In genomic region chr1:59759156-59759925, GRCh38 we compare ENCODE assay signal across 8 cellular contexts.
DNase-seq lines count a peak whose midpoint lies in the region; ATAC-seq and TF ChIP-seq lines count a peak whose summit lies in the region.

No MANE protein-coding gene starts in this region.

- no peak overlapping the region for H3K4me3 ChIP-seq in WI38 (ENCODE audit: low read depth, low read length)
- H3K4me3 ChIP-seq in cardiac fibroblast (replicated peaks in 1 of 2; ENCODE audit: low read depth in 2 of 2, low read length in 2 of 2), result no peak overlapping the region

- peak; percentile 67 for DNase-seq in AG09319 (ENCODE audit: extremely low read depth, low read depth)
- DNase-seq in NCI-H2196 treated with DMSO at 0.1 percent for 48 hours (lab: John Stamatoyannopoulos, UW; ENCODE audit: unreplicated experiment), result peak; percentile 80
- DNase-seq in cardiac fibroblast (ENCODE audit: low read depth in 2 of 2), result peak; percentile 89 to 93
- peak; percentile 90 for DNase-seq in islet precursor cell
- DNase-seq in stimulated activated CD4-positive, alpha-beta T cell treated with anti-CD3 and anti-CD28 coated beads, Interleukin-15, amount 100 ng/mL, for 1 hour (ENCODE audit: low read depth in 1 of 2, low spot score in 1 of 2), result peak; percentile 42 to 51

- ATAC-seq in GM18870 (IDR thresholded peaks at IDR 0.05; ENCODE audit: unreplicated experiment), result peak; percentile 75
- peak; percentile 85 for ATAC-seq in HG03135 (IDR thresholded peaks at IDR 0.05; ENCODE audit: unreplicated experiment)

- peak; percentile 96 for TF ChIP-seq CTCF in AG09319 (IDR thresholded peaks at IDR 0.05; ENCODE audit: low read depth, low read length)
- peak; percentile 93 for TF ChIP-seq CTCF in WI38 (IDR thresholded peaks at IDR 0.05; ENCODE audit: low read depth, low read length)
- peak; percentile 95 for TF ChIP-seq CTCF in cardiac fibroblast (IDR thresholded peaks at IDR 0.05; ENCODE audit: low read depth, low read length)
